ENCODE assay signal across 14 cellular contexts in the genomic region with DNA sequence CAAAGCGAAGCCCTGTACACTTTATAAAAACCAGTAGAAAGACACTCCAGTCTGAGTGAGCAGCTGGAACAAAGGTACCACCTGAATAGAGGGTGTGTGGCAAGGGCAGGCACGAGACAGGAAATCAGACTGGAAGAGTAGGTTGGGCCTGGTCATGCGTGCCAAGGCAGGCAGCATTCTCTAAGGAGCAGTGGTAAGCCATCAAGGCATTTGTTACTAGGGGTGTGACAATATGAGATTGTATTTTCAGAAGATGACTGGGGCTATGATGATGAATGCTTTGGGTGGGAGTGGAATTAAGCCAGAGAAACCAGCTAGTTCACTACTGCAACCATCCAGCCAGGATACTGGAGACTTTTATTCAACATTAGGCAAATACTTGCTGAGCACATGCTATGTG. TPM values are rescaled to one million over a fixed set of nuclear protein-coding genes. Genes with fewer than 3 reads are reported as not detected.
DNase-seq lines count a peak whose midpoint lies in the region; ATAC-seq, FAIRE-seq and TF ChIP-seq lines count a peak whose summit lies in the region.
"Had no signal": no experiment of that assay in that cellular context is flagged by ENCODE, and none has a peak within 500 bp of the region (broad histone marks: within the 10 kb centered on the region; RNA-seq: fewer than 3 reads in every experiment).

No MANE protein-coding gene starts in this region.

- no peak overlapping the region for H3K4me3 ChIP-seq in keratinocyte (ENCODE audit: control insufficient read depth in 2 of 3, extremely low read depth in 1 of 3, insufficient read depth in 2 of 3, low read depth in 1 of 3, low read length in 3 of 3)
- H3K4me3 ChIP-seq in vagina = no peak overlapping the region
- H3K4me3 ChIP-seq: ovary had no signal

- TF ChIP-seq CTCF in RWPE1 (conservative IDR thresholded peaks at IDR 0.05; ENCODE audit: low read depth) (no peak), keratinocyte (optimal IDR thresholded peaks at IDR 0.05 in 1 of 3, IDR thresholded peaks at IDR 0.05 in 1 of 3, conservative IDR thresholded peaks at IDR 0.05 in 1 of 3; ENCODE audit: extremely low read depth in 1 of 3, insufficient read depth in 2 of 3, low read length in 3 of 3) (no peak), vagina (IDR thresholded peaks at IDR 0.05) (no peak)

- no peak for DNase-seq in stimulated activated naive CD8-positive, alpha-beta T cell treated with anti-CD3 and anti-CD28 coated beads, Interleukin-15, Interleukin-2, amounts not matched to agents 100 U/mL and 50 U/mL, for 24 hours
- no peak for DNase-seq in stimulated activated naive CD8-positive, alpha-beta T cell treated with anti-CD3 and anti-CD28 coated beads, Interleukin-15, amount 100 ng/mL, for 72 hours
- DNase-seq in RWPE1 (ENCODE audit: low spot score) (peak; percentile 98), keratinocyte (ENCODE audit: low read depth, low spot score) (peak; percentile 97), vagina (ENCODE audit: extremely low spot score in 2 of 2) (no peak), mesenteric fat pad (ENCODE audit: low spot score) (no peak)
- DNase-seq: AML-193; left colon; NCI-H1092; ovary; stimulated activated CD4-positive, alpha-beta T cell treated with anti-CD3 and anti-CD28 coated beads, Interleukin-2, amount 100 ng/mL, for 48 hours had no signal

- H3K4me1 ChIP-seq in keratinocyte (ENCODE audit: control insufficient read depth, extremely low read depth, insufficient read depth, low read length) = peaks cover 54% of the 10 kb centered on the region
- peaks cover 72% of the 10 kb centered on the region for H3K4me1 ChIP-seq in vagina

- ATAC-seq in stimulated activated naive CD8-positive, alpha-beta T cell treated with anti-CD3 and anti-CD28 coated beads, Interleukin-15, Interleukin-2, amounts not matched to agents 100 U/mL and 50 U/mL, for 24 hours = peak; percentile 12
- ATAC-seq in stimulated activated naive CD8-positive, alpha-beta T cell treated with anti-CD3 and anti-CD28 coated beads, Interleukin-15, amount 100 ng/mL, for 72 hours = no peak
- ATAC-seq in GM21390 (IDR thresholded peaks at IDR 0.05; ENCODE audit: unreplicated experiment) (no peak), GM18861 (IDR thresholded peaks at IDR 0.05; ENCODE audit: unreplicated experiment) (no peak)
- ATAC-seq: left colon had no signal

- intact Hi-C loops in vagina (cut with DNase I) = no loop called here

- TF ChIP-seq POLR2A in vagina (IDR thresholded peaks at IDR 0.05) = no peak

- H3K27me3 ChIP-seq in keratinocyte (ENCODE audit: control insufficient read depth, extremely low read depth, insufficient read depth, low read length) = no peaks in the 10 kb centered on the region
- no peaks in the 10 kb centered on the region for H3K27me3 ChIP-seq in vagina
- H3K27me3 ChIP-seq: ovary had no signal

- peak overlapping the region; percentile 57 for H3K4me2 ChIP-seq in keratinocyte (ENCODE audit: control insufficient read depth, extremely low read depth, insufficient read depth, low read depth, low read length)

- no peak overlapping the region for H3K4me3 Mint-ChIP-seq in stimulated activated naive CD8-positive, alpha-beta T cell treated with anti-CD3 and anti-CD28 coated beads, Interleukin-15, amount 100 ng/mL, for 72 hours
- H3K4me3 Mint-ChIP-seq: central memory CD8-positive, alpha-beta T cell had no signal

- no peaks in the 10 kb centered on the region for H3K27me3 Mint-ChIP-seq in stimulated activated naive CD8-positive, alpha-beta T cell treated with anti-CD3 and anti-CD28 coated beads, Interleukin-15, amount 100 ng/mL, for 72 hours
- H3K27me3 Mint-ChIP-seq: central memory CD8-positive, alpha-beta T cell had no signal

- no peaks in the 10 kb centered on the region for H3K9me1 ChIP-seq in keratinocyte (ENCODE audit: control insufficient read depth, extremely low read depth, insufficient read depth, low read length)

- H3K27ac Mint-ChIP-seq in stimulated activated naive CD8-positive, alpha-beta T cell treated with anti-CD3 and anti-CD28 coated beads, Interleukin-15, amount 100 ng/mL, for 72 hours = no peak overlapping the region

- peaks cover 11% of the 10 kb centered on the region for H3K79me2 ChIP-seq in keratinocyte (ENCODE audit: control insufficient read depth, insufficient read depth, low read length)

- H4K20me1 ChIP-seq in keratinocyte (ENCODE audit: control insufficient read depth, extremely low read depth, insufficient read depth, low read length) = no peaks in the 10 kb centered on the region

- POLR2A ChIA-PET in RWPE1 (lab: Yijun Ruan, JAX; ENCODE audit: low non-redundant PET) = no interaction called here

- H3K36me3 ChIP-seq in keratinocyte (ENCODE audit: control insufficient read depth in 2 of 2, extremely low read depth in 1 of 2, insufficient read depth in 2 of 2, low read length in 2 of 2) (peaks cover 0 to 10% of the 10 kb centered on the region in 2 experiments), vagina (no peaks in the 10 kb centered on the region)
- H3K36me3 ChIP-seq: ovary had no signal

- H3K9me3 ChIP-seq in keratinocyte (ENCODE audit: control insufficient read depth, low read depth, low read length) (no peaks in the 10 kb centered on the region), vagina (no peaks in the 10 kb centered on the region)
- H3K9me3 ChIP-seq: ovary had no signal

- dilution Hi-C loops in keratinocyte (cut with MboI; ENCODE audit: extremely low pct_ligation_motif_present, low sequenced_read_pairs) = no loop called here

- peak overlapping the region; percentile 60 for H3K9ac ChIP-seq in keratinocyte (ENCODE audit: control insufficient read depth, extremely low read depth, insufficient read depth, low read length)

- H3K4me1 Mint-ChIP-seq in stimulated activated naive CD8-positive, alpha-beta T cell treated with anti-CD3 and anti-CD28 coated beads, Interleukin-15, amount 100 ng/mL, for 72 hours = peaks cover 70% of the 10 kb centered on the region

- H2AFZ ChIP-seq in keratinocyte (ENCODE audit: control insufficient read depth, low read length) = no peak overlapping the region

- peak; percentile 99 for FAIRE-seq in keratinocyte (lab: Jason Lieb, UNC)

- no peaks in the 10 kb centered on the region for H3K9me3 Mint-ChIP-seq in stimulated activated naive CD8-positive, alpha-beta T cell treated with anti-CD3 and anti-CD28 coated beads, Interleukin-15, amount 100 ng/mL, for 72 hours
- H3K9me3 Mint-ChIP-seq: central memory CD8-positive, alpha-beta T cell had no signal

- CTCF ChIA-PET in RWPE1 (lab: Yijun Ruan, JAX) = interaction anchor here (1.3 kb wide), 1 partner anchor 72 kb away, joined by 4 read pairs; no protein-coding TSS in a partner anchor

- H3K27ac ChIP-seq in RWPE1 (peak overlapping the region; percentile 93), keratinocyte (ENCODE audit: control insufficient read depth, insufficient read depth, low read length) (peak overlapping the region; percentile 83), vagina (peak overlapping the region; percentile 42)
- H3K27ac ChIP-seq: ovary had no signal

RNA-seq across cellular contexts. Expression of gene JMJD7, which starts 5.0 kb away (rescaled TPM):
- 7.8 to 8.2 TPM (median 7.8 TPM) in 3 replicates for polyA plus RNA-seq in keratinocyte
- polyA plus RNA-seq in keratinocyte (2011; ENCODE audit: low read depth) = 7.2 TPM
- polyA plus RNA-seq in keratinocyte (2011; cell fraction: cytosol; rRNA removed) = 3.0 and 5.2 TPM in 2 replicates
- polyA plus RNA-seq in keratinocyte (2011; cell fraction: nucleus; rRNA removed) = 2.9 and 5.3 TPM in 2 replicates
- 9.4 and 11.9 TPM in 2 replicates for polyA plus RNA-seq in keratinocyte (2012; ENCODE audit: low replicate concordance)
- 2.1 to 5.8 TPM (median 3.3 TPM) in 3 replicates for polyA minus RNA-seq in keratinocyte
- polyA minus RNA-seq in keratinocyte (2011; cell fraction: cytosol; rRNA and poly(A)+ RNA removed) = 5.2 TPM
- 1.8 TPM in 1 of 2 replicates, not detected in the other for polyA minus RNA-seq in keratinocyte (2011; cell fraction: nucleus; rRNA and poly(A)+ RNA removed)
- 26.3 TPM for total RNA-seq in vagina
- total RNA-seq in mesenteric fat pad = 7.7 TPM

RNA-seq across cellular contexts. Expression of gene PLA2G4B, which starts 5.8 kb away (rescaled TPM):
- polyA plus RNA-seq in keratinocyte = 3.9 to 9.8 TPM (median 8.6 TPM) in 3 replicates
- 16.9 TPM for polyA plus RNA-seq in keratinocyte (2011; ENCODE audit: low read depth)
- 1.2 and 1.3 TPM in 2 replicates for polyA plus RNA-seq in keratinocyte (2011; cell fraction: cytosol; rRNA removed)
- 14.1 TPM in 2 replicates for polyA plus RNA-seq in keratinocyte (2011; cell fraction: nucleus; rRNA removed)
- polyA plus RNA-seq in keratinocyte (2012; ENCODE audit: low replicate concordance) = 1.9 and 50.8 TPM in 2 replicates
- 0.92 to 6.6 TPM (median 6.6 TPM) in 3 replicates for polyA minus RNA-seq in keratinocyte
- polyA minus RNA-seq in keratinocyte (2011; cell fraction: cytosol; rRNA and poly(A)+ RNA removed) = 2.1 TPM
- 7.7 and 8.4 TPM in 2 replicates for polyA minus RNA-seq in keratinocyte (2011; cell fraction: nucleus; rRNA and poly(A)+ RNA removed)
- total RNA-seq in vagina (34.1 TPM), mesenteric fat pad (4.3 TPM)

RNA-seq across cellular contexts. Expression of gene MAPKBP1, which starts 58.6 kb away (rescaled TPM):
- polyA plus RNA-seq in keratinocyte = 11.3 to 22.2 TPM (median 18.3 TPM) in 3 replicates
- 9.8 TPM for polyA plus RNA-seq in keratinocyte (2011; ENCODE audit: low read depth)
- polyA plus RNA-seq in keratinocyte (2011; cell fraction: cytosol; rRNA removed) = 7.7 and 34.7 TPM in 2 replicates
- polyA plus RNA-seq in keratinocyte (2011; cell fraction: nucleus; rRNA removed) = 72.2 and 89.6 TPM in 2 replicates
- 20.7 and 24.2 TPM in 2 replicates for polyA plus RNA-seq in keratinocyte (2012; ENCODE audit: low replicate concordance)
- 61.9 to 98.7 TPM (median 65.0 TPM) in 3 replicates for polyA minus RNA-seq in keratinocyte
- 18.2 TPM for polyA minus RNA-seq in keratinocyte (2011; cell fraction: cytosol; rRNA and poly(A)+ RNA removed)
- 61.8 and 96.3 TPM in 2 replicates for polyA minus RNA-seq in keratinocyte (2011; cell fraction: nucleus; rRNA and poly(A)+ RNA removed)
- total RNA-seq in vagina = 35.8 TPM
- 21.2 TPM for total RNA-seq in mesenteric fat pad

Comparison
In these comparisons a context has a peak if more than half of its experiments do, and no peak if none do; other contexts are left out.
1. DNase-seq: peak in RWPE1 (single experiment) and keratinocyte (single experiment); none in stimulated activated naive CD8-positive, alpha-beta T cell treated with anti-CD3 and anti-CD28 coated beads, Interleukin-15, Interleukin-2, amounts not matched to agents 100 U/mL and 50 U/mL, for 24 hours (single experiment), stimulated activated naive CD8-positive, alpha-beta T cell treated with anti-CD3 and anti-CD28 coated beads, Interleukin-15, amount 100 ng/mL, for 72 hours (0 of 2), vagina (0 of 2) and mesenteric fat pad (single experiment).
2. H3K27ac ChIP-seq: peak in every context shown above with its lines; median percentile 93 in RWPE1; 83 in keratinocyte; 42 in vagina.